Comparison of ENCODE assay signal across 28 cellular contexts in genomic region chr7:90876701-90877100, GRCh38.
"Had no signal": no experiment of that assay in that cellular context is flagged by ENCODE, and none has a peak within 500 bp of the region (broad histone marks: within the 10 kb centered on the region; RNA-seq: fewer than 3 reads in every experiment).

No MANE protein-coding gene starts in this region.

- H3K27ac Mint-ChIP-seq: immature natural killer cell; mesothelial cell of epicardium; natural killer cell; nephron progenitor cell; neural progenitor cell; stimulated activated naive CD8-positive, alpha-beta T cell treated with anti-CD3 and anti-CD28 coated beads, Interleukin-15, Interleukin-2, amounts not matched to agents 100 ng/mL and 50 ng/mL, for 24 hours; type B pancreatic cell had no signal

- H3K4me3 Mint-ChIP-seq: immature natural killer cell; mesothelial cell of epicardium; naive B cell; natural killer cell; nephron progenitor cell; neural progenitor cell; stimulated activated naive CD8-positive, alpha-beta T cell treated with anti-CD3 and anti-CD28 coated beads, Interleukin-15, Interleukin-2, amounts not matched to agents 100 ng/mL and 50 ng/mL, for 24 hours; type B pancreatic cell had no signal

- H3K9me3 ChIP-seq: left ventricle myocardium inferior, neutrophil, ovary, prostate gland, tibial nerve, uterus had no signal

- H3K4me1 ChIP-seq: left ventricle myocardium inferior, prostate gland, tibial nerve, uterus had no signal

- H2AFZ ChIP-seq: neural progenitor cell had no signal

- H3K9me3 Mint-ChIP-seq: nephron progenitor cell; stimulated activated naive CD8-positive, alpha-beta T cell treated with anti-CD3 and anti-CD28 coated beads, Interleukin-15, Interleukin-2, amounts not matched to agents 100 ng/mL and 50 ng/mL, for 24 hours; type B pancreatic cell had no signal

- H3K4me2 ChIP-seq: neural progenitor cell had no signal

- H3K36me3 Mint-ChIP-seq: immature natural killer cell, natural killer cell had no signal

- H3K9ac ChIP-seq: neural progenitor cell had no signal

- H3K27me3 ChIP-seq: neural progenitor cell, ovary, tibial nerve, uterus had no signal

- H3K4me1 Mint-ChIP-seq: immature natural killer cell, natural killer cell, neural progenitor cell had no signal

- DNase-seq: hypothalamus; immature natural killer cell; islet precursor cell; left ventricle myocardium inferior; mesendoderm; naive B cell; natural killer cell; nephron progenitor cell; occipital lobe; ovary; retina; right cardiac atrium; stimulated activated CD4-positive, alpha-beta T cell treated with anti-CD3 and anti-CD28 coated beads, Interleukin-12 subunit alpha, Interleukin-12 subunit beta, amount 100 ng/mL, for 4 hours; stimulated activated CD4-positive, alpha-beta T cell treated with anti-CD3 and anti-CD28 coated beads, Interleukin-15, amount 100 ng/mL, for 24 hours; stimulated activated CD4-positive, alpha-beta T cell treated with anti-CD3 and anti-CD28 coated beads, Interleukin-2, amount 100 ng/mL, for 24 hours; stimulated activated CD4-positive, alpha-beta T cell treated with anti-CD3 and anti-CD28 coated beads, Interleukin-4, amount 100 ng/mL, for 1 hour; stimulated activated naive CD4-positive, alpha-beta T cell; uterus had no signal

- H3K27ac ChIP-seq: left ventricle myocardium inferior, neural progenitor cell, neutrophil, ovary, prostate gland, tibial nerve, uterus had no signal

- H3K27me3 Mint-ChIP-seq: naive B cell; stimulated activated naive CD8-positive, alpha-beta T cell treated with anti-CD3 and anti-CD28 coated beads, Interleukin-15, Interleukin-2, amounts not matched to agents 100 ng/mL and 50 ng/mL, for 24 hours; type B pancreatic cell had no signal

- H3K4me3 ChIP-seq: left ventricle myocardium inferior, lung, neural progenitor cell, ovary, prostate gland, skin epidermis, tibial nerve, uterus had no signal

- ATAC-seq: natural killer cell, right cardiac atrium, sciatic nerve had no signal

- H3K36me3 ChIP-seq: left ventricle myocardium inferior, ovary, prostate gland, tibial nerve, uterus had no signal
